8 cellular contexts compared by ENCODE assay signal in the genomic region with DNA sequence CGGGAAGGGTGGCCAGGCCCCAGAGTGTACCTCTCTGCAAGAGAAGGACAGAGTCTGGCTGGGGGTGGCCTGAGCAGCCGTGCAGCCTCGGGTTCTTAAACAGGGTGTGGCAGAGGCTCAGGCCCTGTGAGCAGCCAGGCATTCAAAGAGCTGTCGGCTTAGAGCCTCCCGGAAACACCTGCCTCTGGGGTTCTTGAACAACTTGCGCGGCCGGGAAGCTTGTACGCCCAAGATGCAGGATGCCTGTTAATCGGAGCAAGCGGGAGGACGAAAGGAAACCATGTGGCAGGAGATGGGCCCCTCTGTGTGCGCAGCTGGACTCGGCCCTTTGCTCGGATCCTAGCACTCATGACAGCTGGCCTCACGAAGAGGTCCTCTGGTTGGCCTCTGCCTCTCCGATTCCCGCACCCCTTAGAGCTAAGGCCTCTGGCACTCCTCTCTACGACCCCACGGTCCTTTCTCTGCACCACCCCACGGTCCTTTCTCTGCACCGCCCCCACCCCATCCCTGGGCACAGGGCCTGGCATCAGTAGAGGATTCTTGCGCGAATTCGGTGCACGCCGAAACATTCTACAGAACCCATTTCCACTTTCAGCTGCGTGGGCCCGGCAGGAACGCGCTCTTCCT. TPM values are rescaled to one million over a fixed set of nuclear protein-coding genes. Genes with fewer than 3 reads are reported as not detected.
DNase-seq lines count a peak whose midpoint lies in the region; ATAC-seq and TF ChIP-seq lines count a peak whose summit lies in the region.

No MANE protein-coding gene starts in this region.

- TF ChIP-seq CTCF in RWPE2 (IDR thresholded peaks at IDR 0.05; ENCODE audit: poor library complexity, severe bottlenecking) (no peak), upper lobe of right lung (IDR thresholded peaks at IDR 0.05) (no peak)

- no peak overlapping the region for H3K4me3 ChIP-seq in RWPE2 (ENCODE audit: severe bottlenecking)
- H3K4me3 ChIP-seq in iPS-15b (ENCODE audit: low read depth, low read length) = peak overlapping the region; percentile 16
- no peak overlapping the region for H3K4me3 ChIP-seq in upper lobe of right lung

- H3K4me1 ChIP-seq in RWPE2 (ENCODE audit: insufficient read depth, poor library complexity, severe bottlenecking) (no peaks in the 10 kb centered on the region), iPS-15b (ENCODE audit: control insufficient read depth, insufficient read depth, low read length) (peaks cover 3% of the 10 kb centered on the region), upper lobe of right lung (peaks cover 4% of the 10 kb centered on the region)

- H3K9ac ChIP-seq in iPS-15b (ENCODE audit: low read depth, low read length) = no peak overlapping the region

- no peak overlapping the region for H3K27ac ChIP-seq in RWPE2 (ENCODE audit: poor library complexity, severe bottlenecking)
- H3K27ac ChIP-seq in upper lobe of right lung = no peak overlapping the region

- DNase-seq in Right ventricle myocardium inferior (ENCODE audit: missing footprints) = no peak
- no peak for DNase-seq in cardiac septum (ENCODE audit: low spot score)
- peak; percentile 41 for DNase-seq in RWPE2 (ENCODE audit: low spot score)
- DNase-seq in upper lobe of right lung = peak; percentile 71
- DNase-seq in 8988T = no peak
- DNase-seq in NK-92 (lab: John Stamatoyannopoulos, UW; ENCODE audit: unreplicated experiment) = no peak

- no peaks in the 10 kb centered on the region for H3K27me3 ChIP-seq in RWPE2 (ENCODE audit: insufficient read depth, poor library complexity, severe bottlenecking)
- H3K27me3 ChIP-seq in iPS-15b (ENCODE audit: control insufficient read depth, insufficient read depth, low read length) = peaks cover 22% of the 10 kb centered on the region
- H3K27me3 ChIP-seq in upper lobe of right lung = peaks cover 6% of the 10 kb centered on the region

- H3K36me3 ChIP-seq in RWPE2 (ENCODE audit: low read depth) = no peaks in the 10 kb centered on the region
- H3K36me3 ChIP-seq in iPS-15b (ENCODE audit: control insufficient read depth, insufficient read depth, low read length) = no peaks in the 10 kb centered on the region
- no peaks in the 10 kb centered on the region for H3K36me3 ChIP-seq in upper lobe of right lung

- intact Hi-C loops in Right ventricle myocardium inferior (cut with DNase I) (loop anchor here (2.0 to 5.0 kb wide), 3 partner anchors 498 to 866 kb away; no protein-coding TSS in a partner anchor), cardiac septum (cut with DNase I) (loop anchor here (2.0 kb wide), 4 partner anchors 72 to 776 kb away; a partner anchor contains a TSS), upper lobe of right lung (cut with DNase I) (no loop called here)

- ATAC-seq in Right ventricle myocardium inferior (peak; percentile 26), RWPE2 (ENCODE audit: low read depth) (peak; percentile 27; the same call in 1 of the 3 replicates), upper lobe of right lung (peak; percentile 83), HG03469 (IDR thresholded peaks at IDR 0.05; ENCODE audit: unreplicated experiment) (no peak)

- no peaks in the 10 kb centered on the region for H3K9me3 ChIP-seq in RWPE2 (ENCODE audit: severe bottlenecking)
- no peaks in the 10 kb centered on the region for H3K9me3 ChIP-seq in iPS-15b (ENCODE audit: control insufficient read depth, insufficient read depth, low read length)
- H3K9me3 ChIP-seq in upper lobe of right lung = no peaks in the 10 kb centered on the region

RNA-seq across cellular contexts. Expression of a gene that starts 23.9 kb away (rescaled TPM):
- total RNA-seq in Right ventricle myocardium inferior (3.5 TPM), cardiac septum (5.1 TPM), upper lobe of right lung (10.3 TPM)

RNA-seq across cellular contexts. Expression of a gene that starts 25.2 kb away (rescaled TPM):
- total RNA-seq in Right ventricle myocardium inferior = 11.7 TPM
- total RNA-seq in cardiac septum = 12.1 TPM
- 17.1 TPM for total RNA-seq in upper lobe of right lung

Comparison
In these comparisons a context has a peak if more than half of its experiments do, and no peak if none do; other contexts are left out.
1. DNase-seq: peak in RWPE2 (single experiment) and upper lobe of right lung (single experiment); none in Right ventricle myocardium inferior (single experiment), cardiac septum (single experiment), 8988T (single experiment) and NK-92 (single experiment).